ENCODE assay signal across 8 cellular contexts in genomic region chr6:38702471-38703397, GRCh38. TPM values are rescaled to one million over a fixed set of nuclear protein-coding genes. Genes with fewer than 3 reads are reported as not detected.
DNase-seq lines count a peak whose midpoint lies in the region; ATAC-seq, FAIRE-seq and TF ChIP-seq lines count a peak whose summit lies in the region.

Gene GLO1, minus strand, starts transcription at chr6:38703145. Its CDS starts 91 bp downstream, at chr6:38703054.

- peak; percentile 98 for FAIRE-seq in islet of Langerhans (lab: Jason Lieb, UNC)

- no peak for TF ChIP-seq CTCF in AG10803 (conservative IDR thresholded peaks at IDR 0.05; ENCODE audit: low read length)

- peak within 1 kb of the TSS; percentile 84 for H3K4me3 ChIP-seq in AG10803 (ENCODE audit: low read length)

- ATAC-seq in GM19043 (IDR thresholded peaks at IDR 0.05; ENCODE audit: low read depth, unreplicated experiment) (peak; percentile 99), HG03378 (IDR thresholded peaks at IDR 0.05; ENCODE audit: unreplicated experiment) (peak; percentile 97)

- peak; percentile 99 for DNase-seq in AG10803 (ENCODE audit: low read depth)
- DNase-seq in NCI-H460 (ENCODE audit: extremely low read depth, low read depth) = peak; percentile 95
- peak; percentile 91 for DNase-seq in activated CD4-positive, CD25-positive, alpha-beta regulatory T cell treated with anti-CD3 and anti-CD28 coated beads, Interleukin-2, amount 50 U/mL, for 72 hours
- peak; percentile 91 to 93 for DNase-seq in cerebellar nuclear complex (lab: John Stamatoyannopoulos, UW)
- DNase-seq in stimulated activated CD4-positive, alpha-beta T cell treated with anti-CD3 and anti-CD28 coated beads, Interleukin-12 subunit alpha, Interleukin-12 subunit beta, amount 100 ng/mL, for 4 hours = peak; percentile 91

RNA-seq across cellular contexts. Expression of gene GLO1, which starts in this region (rescaled TPM):
- 218 and 228 TPM in 2 replicates for total RNA-seq in NCI-H460 (2014; rRNA removed; shearing (Covaris generic))
- polyA plus RNA-seq in NCI-H460 (2014; cell fraction: nucleus; rRNA removed) = 137 and 140 TPM in 2 replicates

Comparison
In these comparisons a context has a peak if more than half of its experiments do, and no peak if none do; other contexts are left out.
1. Peak in every context shown above with its lines: DNase-seq, ATAC-seq and H3K4me3 ChIP-seq.